Comparison of ENCODE assay signal across 22 cellular contexts in genomic region chr3:186633481-186633880, GRCh38. TPM values are rescaled to one million over a fixed set of nuclear protein-coding genes. Genes with fewer than 3 reads are reported as not detected.
DNase-seq lines count a peak whose midpoint lies in the region; FAIRE-seq and TF ChIP-seq lines count a peak whose summit lies in the region.
"Had no signal": no experiment of that assay in that cellular context is flagged by ENCODE, and none has a peak within 500 bp of the region (broad histone marks: within the 10 kb centered on the region; RNA-seq: fewer than 3 reads in every experiment).

No MANE protein-coding gene starts in this region.

- TF ChIP-seq RAD21 in Ishikawa (IDR thresholded peaks at IDR 0.05; ENCODE audit: low read depth) (no peak), H1 (IDR thresholded peaks at IDR 0.05 in 1 of 2, conservative IDR thresholded peaks at IDR 0.05 in 1 of 2; ENCODE audit: low read depth in 2 of 2, low read length in 2 of 2) (no peak), liver (IDR thresholded peaks at IDR 0.05) (no peak)

- no TSS peak for BruUV-seq in MCF 10A (replicated peaks; lab: Mats Ljungman, UMichigan)

- H3K27me3 Mint-ChIP-seq in MCF 10A (ENCODE audit: insufficient read depth, unreplicated experiment), result no peaks in the 10 kb centered on the region

- H3K27ac ChIP-seq in H1 (ENCODE audit: low read depth, low read length) (no peak overlapping the region), liver (ENCODE audit: low read depth in 1 of 2, low read length in 2 of 2) (peak overlapping the region; percentile 58 to 79)
- H3K27ac ChIP-seq: C4-2B had no signal

- no peak overlapping the region for H3K18ac ChIP-seq in H1 (ENCODE audit: extremely low read depth, low read length)

- no peak overlapping the region for H3K14ac ChIP-seq in H1 (ENCODE audit: insufficient read length)

- H3K4me1 ChIP-seq in H1 (replicated peaks in 1 of 4; ENCODE audit: control insufficient read depth in 3 of 4, insufficient read depth in 4 of 4, low read length in 3 of 4) (no peaks in the 10 kb centered on the region), liver (ENCODE audit: control insufficient read depth in 4 of 4, insufficient read depth in 4 of 4, low read length in 3 of 4) (peaks cover 8 to 58% (median 51%) of the 10 kb centered on the region in 4 donors)
- H3K4me1 ChIP-seq: BE2C, HAP-1 had no signal

- H3K9me3 Mint-ChIP-seq in MCF 10A (ENCODE audit: unreplicated experiment), result no peaks in the 10 kb centered on the region
- H3K9me3 Mint-ChIP-seq: CD8-positive, alpha-beta T cell had no signal

- no peak overlapping the region for H3K4ac ChIP-seq in H1 (replicated peaks; ENCODE audit: insufficient read length, low read depth, low read length)

- no peak overlapping the region for H4K91ac ChIP-seq in H1 (replicated peaks; ENCODE audit: insufficient read length, low read length)

- H3K4me3 ChIP-seq in H1 (ENCODE audit: extremely low read depth in 1 of 4, insufficient read depth in 2 of 4, low read depth in 3 of 4, low read length in 4 of 4) (no peak overlapping the region), liver (ENCODE audit: low read depth in 1 of 3, low read length in 3 of 3) (peak overlapping the region in 1 of 3 donors; percentile 28)
- H3K4me3 ChIP-seq: HAP-1 had no signal

- H3K4me2 ChIP-seq in H1 (ENCODE audit: insufficient read depth in 1 of 2, low read depth in 2 of 2, low read length in 2 of 2), result no peak overlapping the region

- H4K20me1 ChIP-seq in H1 (replicated peaks in 1 of 2; ENCODE audit: control insufficient read depth in 1 of 2, insufficient read depth in 2 of 2, low read length in 2 of 2), result no peaks in the 10 kb centered on the region

- H3K9ac ChIP-seq in H1 (replicated peaks in 1 of 4; ENCODE audit: extremely low read depth in 1 of 4, low read depth in 3 of 4, low read length in 3 of 4), result no peak overlapping the region
- H3K9ac ChIP-seq in liver (ENCODE audit: low read depth in 1 of 2, low read length in 2 of 2), result peak overlapping the region in 1 of 2 donors; percentile 4

- H2AFZ ChIP-seq in H1 (ENCODE audit: low read length), result no peak overlapping the region

- FAIRE-seq in H1 (lab: Jason Lieb, UNC), result no peak
- FAIRE-seq: A204.1, D721Med, GM12892, GM19239 had no signal

- no peak for TF ChIP-seq POLR2A in H1 (IDR thresholded peaks at IDR 0.05; ENCODE audit: control extremely low read depth in 1 of 2, low read depth in 2 of 2, low read length in 2 of 2)

- no peak overlapping the region for H3K4me3 Mint-ChIP-seq in MCF 10A (ENCODE audit: unreplicated experiment)
- H3K4me3 Mint-ChIP-seq: CD8-positive, alpha-beta T cell had no signal

- TF ChIP-seq CTCF in H1 (IDR thresholded peaks at IDR 0.05; ENCODE audit: control extremely low read depth in 1 of 3, insufficient read depth in 1 of 3, low read depth in 1 of 3, low read length in 3 of 3), result no peak
- TF ChIP-seq CTCF in liver (IDR thresholded peaks at IDR 0.05; ENCODE audit: low read depth, low read length, missing input control), result no peak
- no peak for TF ChIP-seq CTCF in MCF 10A (IDR thresholded peaks at IDR 0.05; ENCODE audit: unreplicated experiment)

- H3K23me2 ChIP-seq in H1 (ENCODE audit: low read depth, low read length), result peaks cover 2% of the 10 kb centered on the region; the same call in 1 of the 2 replicates

- CTCF ChIA-PET in H1 (lab: Charles Lee; ENCODE audit: partially characterized antibody) (interaction anchor here (0.9 to 5.8 kb wide), 4 partner anchors 10 to 19 kb away, joined by 3 to 50 read pairs (median 4); no protein-coding TSS in a partner anchor), MCF 10A (lab: Yijun Ruan, JAX) (interaction anchor here (1.0 to 1.6 kb wide), 3 partner anchors 17 to 19 kb away, joined by 3 to 7 read pairs (median 4); no protein-coding TSS in a partner anchor)

- no peak overlapping the region for H3K27ac Mint-ChIP-seq in MCF 10A (ENCODE audit: low read depth, unreplicated experiment)
- H3K27ac Mint-ChIP-seq: CD8-positive, alpha-beta T cell had no signal

- no peaks in the 10 kb centered on the region for H3K79me1 ChIP-seq in H1 (ENCODE audit: low read depth, low read length)

- no peaks in the 10 kb centered on the region for H3K36me3 ChIP-seq in H1 (ENCODE audit: control insufficient read depth in 2 of 4, insufficient read depth in 4 of 4, low read length in 3 of 4)
- no peaks in the 10 kb centered on the region for H3K36me3 ChIP-seq in liver (ENCODE audit: control insufficient read depth in 4 of 4, insufficient read depth in 3 of 4, low read depth in 1 of 4, low read length in 3 of 4)
- H3K36me3 ChIP-seq: BE2C, HAP-1 had no signal

- no peak overlapping the region for H4K8ac ChIP-seq in H1 (ENCODE audit: extremely low read depth, insufficient read depth, low read length)

- H3K27me3 ChIP-seq in H1 (replicated peaks in 1 of 4; ENCODE audit: control insufficient read depth in 3 of 4, extremely low read depth in 1 of 4, insufficient read depth in 3 of 4, low read length in 3 of 4) (no peaks in the 10 kb centered on the region), liver (ENCODE audit: control insufficient read depth in 4 of 4, insufficient read depth in 4 of 4, low read length in 3 of 4) (no peaks in the 10 kb centered on the region)

- no peak overlapping the region for H2BK20ac ChIP-seq in H1 (ENCODE audit: low read length)

- H4K5ac ChIP-seq in H1 (ENCODE audit: insufficient read length, low read depth, low read length), result no peak overlapping the region

- no peaks in the 10 kb centered on the region for H3K79me2 ChIP-seq in H1 (ENCODE audit: control insufficient read depth in 1 of 2, insufficient read depth in 2 of 2, low read length in 2 of 2)

- H3K23ac ChIP-seq in H1 (ENCODE audit: insufficient read length), result no peak overlapping the region

- no peak overlapping the region for H3K56ac ChIP-seq in H1 (replicated peaks; ENCODE audit: insufficient read length, low read depth, low read length)

- intact Hi-C loops in MCF 10A (cut with micrococcal nuclease), result no loop called here

- H2BK15ac ChIP-seq in H1 (ENCODE audit: low read length), result no peak overlapping the region

- H2BK5ac ChIP-seq in H1 (ENCODE audit: low read depth, low read length), result no peak overlapping the region

- H2BK12ac ChIP-seq in H1 (ENCODE audit: low read depth, low read length), result no peak overlapping the region

- no peaks in the 10 kb centered on the region for H3K36me3 Mint-ChIP-seq in MCF 10A (ENCODE audit: insufficient read depth, unreplicated experiment)
- H3K36me3 Mint-ChIP-seq: CD8-positive, alpha-beta T cell had no signal

- H3K9me3 ChIP-seq in H1 (ENCODE audit: insufficient read depth in 2 of 2, low read depth in 1 of 2, low read length in 1 of 2) (no peaks in the 10 kb centered on the region), liver (ENCODE audit: control insufficient read depth in 4 of 4, low read length in 3 of 4) (no peaks in the 10 kb centered on the region)
- H3K9me3 ChIP-seq: BE2C, HAP-1 had no signal

- TF ChIP-seq EP300 in Ishikawa (IDR thresholded peaks at IDR 0.05; ENCODE audit: borderline replicate concordance) (no peak), H1 (IDR thresholded peaks at IDR 0.05; ENCODE audit: borderline replicate concordance in 1 of 2, low read depth in 2 of 2, low read length in 2 of 2) (no peak)

- POLR2A ChIA-PET in H1 (lab: Charles Lee; ENCODE audit: partially characterized antibody) (interaction anchor here (0.9 to 1.9 kb wide), 2 partner anchors 10 to 150 kb away, joined by 3 to 9 read pairs; partner anchors contain the start of gene EIF4A2), MCF 10A (lab: Yijun Ruan, JAX) (interaction anchor here (0.7 to 3.1 kb wide), 8 partner anchors 8 to 150 kb away, joined by 3 to 11 read pairs (median 4); partner anchors contain the start of genes EIF4A2 and TBCCD1)

- no peak for DNase-seq in H1 (ENCODE audit: low read depth in 1 of 2, low spot score in 2 of 2)
- DNase-seq in activated effector memory CD4-positive, alpha-beta T cell treated with Interleukin-2 at 50 U/mL for 16 hours, result no peak
- DNase-seq in NCI-H446 (lab: John Stamatoyannopoulos, UW), result no peak
- DNase-seq in MCF 10A (ENCODE audit: unreplicated experiment), result no peak
- DNase-seq in NCI-H187 (lab: John Stamatoyannopoulos, UW), result no peak
- DNase-seq: BE2C; CD8-positive, alpha-beta T cell; COR-L47; DMS153; DMS79 treated with DMSO at 0.1 percent for 48 hours; EL; GDM1; GOT3 had no signal

- no peak overlapping the region for H2AK5ac ChIP-seq in H1 (ENCODE audit: low read depth, low read length)

- no peak overlapping the region for H2BK120ac ChIP-seq in H1 (replicated peaks; ENCODE audit: low read depth, low read length)

- H3K4me1 Mint-ChIP-seq in MCF 10A (ENCODE audit: insufficient read depth, unreplicated experiment), result peaks cover 10% of the 10 kb centered on the region

RNA-seq across cellular contexts. Expression of gene FETUB, which starts 6.7 kb away (rescaled TPM):
- not detected in 2 replicates for total RNA-seq in H1 (2021; fragmentation: NEBNext Ultra II Directional; extraction: Animal tissue kit (Norgen Biotek cat#: 25700))
- 0.15 TPM in 1 of 2 replicates, not detected in the other for polyA plus RNA-seq in H1 (2011; rRNA removed)
- 0.09 TPM for polyA plus RNA-seq in H1 (2011; cell fraction: cytosol; rRNA removed)
- polyA plus RNA-seq in H1 (2011; cell fraction: nucleus; rRNA removed), result 0.19 TPM
- 0.10 to 0.25 TPM (median 0.19 TPM) in 4 replicates for polyA plus RNA-seq in H1 (2012, experiment 1 of 2)
- polyA plus RNA-seq in H1 (2012, experiment 2 of 2), result not detected
- polyA plus RNA-seq in H1 (2013, experiment 1 of 2), result not detected
- 0.07 TPM for polyA plus RNA-seq in H1 (2013, experiment 2 of 2)
- polyA minus RNA-seq in H1 (2011; rRNA and poly(A)+ RNA removed), result not detected in 2 replicates
- polyA minus RNA-seq in H1 (2011; cell fraction: cytosol; rRNA and poly(A)+ RNA removed), result not detected
- polyA minus RNA-seq in H1 (2011; cell fraction: nucleus; rRNA and poly(A)+ RNA removed), result not detected
- total RNA-seq in liver, result 10 to 100 TPM in 1 of 2 donors, 1 to 10 TPM in 1; 3.1 to 10.8 TPM
- polyA plus RNA-seq in liver, result 10 to 100 TPM in 1 of 2 donors, 1 to 10 TPM in 1; 8.0 to 28.6 TPM
- 0.47 TPM in 1 of 2 replicates, not detected in the other for total RNA-seq in MCF 10A (2022)
- total RNA-seq: CD8-positive, alpha-beta T cell had no signal
- polyA plus RNA-seq: AG04450 had no signal

RNA-seq across cellular contexts. Expression of gene AHSG, which starts 20.6 kb away (rescaled TPM):
- total RNA-seq in H1 (2021; fragmentation: NEBNext Ultra II Directional; extraction: Animal tissue kit (Norgen Biotek cat#: 25700)), result 0.78 and 1.1 TPM in 2 replicates
- polyA plus RNA-seq in H1 (2011; rRNA removed) (0.68 and 0.86 TPM in 2 replicates), liver (1,000 to 10,000 TPM; 1,784 to 2,316 TPM)
- polyA plus RNA-seq in H1 (2011; cell fraction: cytosol; rRNA removed), result 2.4 TPM
- polyA plus RNA-seq in H1 (2011; cell fraction: nucleus; rRNA removed), result 0.47 TPM
- 0.46 to 1.1 TPM (median 0.57 TPM) in 4 replicates for polyA plus RNA-seq in H1 (2012, experiment 1 of 2)
- 0.46 TPM for polyA plus RNA-seq in H1 (2012, experiment 2 of 2)
- polyA plus RNA-seq in H1 (2013, experiment 1 of 2), result 0.69 TPM
- polyA plus RNA-seq in H1 (2013, experiment 2 of 2), result 0.61 TPM
- 0.46 TPM in 1 of 2 replicates, not detected in the other for polyA minus RNA-seq in H1 (2011; rRNA and poly(A)+ RNA removed)
- 0.66 TPM for polyA minus RNA-seq in H1 (2011; cell fraction: cytosol; rRNA and poly(A)+ RNA removed)
- 0.50 TPM for polyA minus RNA-seq in H1 (2011; cell fraction: nucleus; rRNA and poly(A)+ RNA removed)
- total RNA-seq in liver (1,000 to 10,000 TPM in 1 of 2 donors, 100 to 1,000 TPM in 1; 965 to 4,470 TPM), MCF 10A (2022) (not detected in 2 replicates)
- total RNA-seq: CD8-positive, alpha-beta T cell had no signal
- polyA plus RNA-seq: AG04450 had no signal

RNA-seq across cellular contexts. Expression of gene HRG, which starts 32.3 kb away (rescaled TPM):
- 0.15 TPM in 1 of 2 replicates, not detected in the other for total RNA-seq in H1 (2021; fragmentation: NEBNext Ultra II Directional; extraction: Animal tissue kit (Norgen Biotek cat#: 25700))
- polyA plus RNA-seq in H1 (2011; rRNA removed) (0.03 TPM in 1 of 2 replicates, not detected in the other), liver (100 to 1,000 TPM; 315 to 837 TPM)
- not detected for polyA plus RNA-seq in H1 (2011; cell fraction: cytosol; rRNA removed)
- not detected for polyA plus RNA-seq in H1 (2011; cell fraction: nucleus; rRNA removed)
- 0.21 TPM in 1 of 4 replicates, not detected in the others for polyA plus RNA-seq in H1 (2012, experiment 1 of 2)
- polyA plus RNA-seq in H1 (2012, experiment 2 of 2), result not detected
- polyA plus RNA-seq in H1 (2013, experiment 1 of 2), result 0.22 TPM
- 0.17 TPM for polyA plus RNA-seq in H1 (2013, experiment 2 of 2)
- polyA minus RNA-seq in H1 (2011; rRNA and poly(A)+ RNA removed), result not detected in 2 replicates
- polyA minus RNA-seq in H1 (2011; cell fraction: cytosol; rRNA and poly(A)+ RNA removed), result not detected
- not detected for polyA minus RNA-seq in H1 (2011; cell fraction: nucleus; rRNA and poly(A)+ RNA removed)
- total RNA-seq in liver (100 to 1,000 TPM in 1 of 2 donors, 10 to 100 TPM in 1; 41.8 to 139 TPM), MCF 10A (2022) (0.16 and 0.20 TPM in 2 replicates)
- total RNA-seq: CD8-positive, alpha-beta T cell had no signal
- polyA plus RNA-seq: AG04450 had no signal

Comparison
In these comparisons a context has a peak if more than half of its experiments do, and no peak if none do; other contexts are left out.
1. RNA of gene AHSG, which starts 20.6 kb away (total RNA-seq): 965 to 4,470 TPM in liver; 0.78 to 1.1 TPM in H1 and not detected in MCF 10A; every median in the first group is over 100 times any median in the second.
2. RNA of gene HRG, which starts 32.3 kb away (total RNA-seq): 41.8 to 139 TPM in liver; 0.16 to 0.20 TPM in MCF 10A and 0.15 TPM in H1; every median in the first group is over 10 times any median in the second.